In the genomic region with DNA sequence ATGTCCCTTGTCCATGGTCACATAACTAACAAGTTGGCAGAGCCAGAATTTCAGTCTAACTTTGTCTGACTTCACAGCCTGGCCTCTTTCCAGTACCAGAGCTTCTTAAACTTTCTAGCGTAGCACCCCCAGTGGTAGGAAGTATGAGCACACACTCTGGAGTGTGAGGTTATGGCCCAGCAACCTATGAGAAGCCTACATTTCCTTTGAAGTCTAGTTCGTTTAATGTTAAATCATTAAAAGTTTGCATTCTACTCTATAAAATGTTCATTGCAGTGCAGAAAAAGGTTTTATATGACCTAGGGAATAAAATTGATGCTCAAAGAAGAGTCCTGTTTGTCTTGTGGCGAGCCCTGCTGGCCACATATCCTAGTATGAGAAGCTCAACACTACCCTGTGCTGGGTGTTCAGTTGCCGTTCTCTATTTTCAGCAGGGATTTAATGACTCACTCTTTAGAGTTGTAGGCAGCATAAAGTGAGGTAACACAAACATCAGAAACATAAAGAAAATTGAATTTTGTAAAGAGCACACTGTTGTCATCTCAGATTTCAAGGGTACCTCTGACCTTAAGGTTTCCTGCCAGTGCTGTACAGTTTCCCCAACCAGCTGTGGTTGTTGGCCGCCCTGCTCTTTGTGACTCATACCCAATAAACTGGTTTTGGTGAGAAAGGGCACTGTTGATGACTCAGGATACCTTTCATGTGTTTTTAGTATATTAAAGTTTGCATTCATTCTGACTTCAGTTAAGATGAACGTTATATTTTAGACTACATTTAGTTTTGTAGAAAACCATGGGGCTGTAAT, we compare ENCODE assay signal across 8 cellular contexts. TPM values are rescaled to one million over a fixed set of nuclear protein-coding genes. Genes with fewer than 3 reads are reported as not detected.
DNase-seq lines count a peak whose midpoint lies in the region; ATAC-seq, FAIRE-seq and TF ChIP-seq lines count a peak whose summit lies in the region.

No MANE protein-coding gene starts in this region.

- peaks cover 33% of the 10 kb centered on the region for H3K4me1 Mint-ChIP-seq in activated CD4-positive, alpha-beta memory T cell treated with anti-CD3 and anti-CD28 coated beads, Interleukin-2, amount 10 ng/mL, durations not matched to agents 7 days and 5 days
- H3K4me1 Mint-ChIP-seq in naive B cell = no peaks in the 10 kb centered on the region

- H2BK120ac ChIP-seq in H1 (replicated peaks; ENCODE audit: low read depth, low read length) = no peak overlapping the region

- H3K4ac ChIP-seq in H1 (replicated peaks; ENCODE audit: insufficient read length, low read depth, low read length) = no peak overlapping the region

- H3K18ac ChIP-seq in H1 (ENCODE audit: extremely low read depth, low read length) = no peak overlapping the region

- no peaks in the 10 kb centered on the region for H3K4me1 ChIP-seq in H1 (replicated peaks in 1 of 4; ENCODE audit: control insufficient read depth in 3 of 4, insufficient read depth in 4 of 4, low read length in 3 of 4)

- TF ChIP-seq EP300 in H1 (IDR thresholded peaks at IDR 0.05; ENCODE audit: borderline replicate concordance in 1 of 2, low read depth in 2 of 2, low read length in 2 of 2) = no peak

- H3K36me3 Mint-ChIP-seq in activated CD4-positive, alpha-beta memory T cell treated with anti-CD3 and anti-CD28 coated beads, Interleukin-2, amount 10 ng/mL, durations not matched to agents 7 days and 5 days (ENCODE audit: low read depth) = peaks cover 49% of the 10 kb centered on the region
- peaks cover 25 to 35% of the 10 kb centered on the region in 2 donors for H3K36me3 Mint-ChIP-seq in naive B cell

- no peak overlapping the region for H3K23ac ChIP-seq in H1 (ENCODE audit: insufficient read length)

- H3K23me2 ChIP-seq in H1 (ENCODE audit: low read depth, low read length) = no peaks in the 10 kb centered on the region

- CTCF ChIA-PET in activated CD4-positive, alpha-beta memory T cell treated with anti-CD3 and anti-CD28 coated beads, Interleukin-2, amount 10 ng/mL, durations not matched to agents 7 days and 5 days (lab: Charles Lee) = interaction anchor here (0.6 to 3.1 kb wide), 14 partner anchors 11 to 156 kb away, joined by 3 to 87 read pairs (median 4); a partner anchor contains a TSS
- CTCF ChIA-PET in H1 (lab: Charles Lee; ENCODE audit: partially characterized antibody) = interaction anchor here (0.6 to 3.3 kb wide), 20 partner anchors 9 to 552 kb away, joined by 3 to 15 read pairs (median 4); a partner anchor contains a TSS

- H2AK5ac ChIP-seq in H1 (ENCODE audit: low read depth, low read length) = no peak overlapping the region

- no peak overlapping the region for H2BK15ac ChIP-seq in H1 (ENCODE audit: low read length)

- no peak overlapping the region for H3K14ac ChIP-seq in H1 (ENCODE audit: insufficient read length)

- H2BK5ac ChIP-seq in H1 (ENCODE audit: low read depth, low read length) = no peak overlapping the region

- no peaks in the 10 kb centered on the region for H3K9me3 Mint-ChIP-seq in activated CD4-positive, alpha-beta memory T cell treated with anti-CD3 and anti-CD28 coated beads, Interleukin-2, amount 10 ng/mL, durations not matched to agents 7 days and 5 days
- peaks cover 0 to 2% (median 0%) of the 10 kb centered on the region in 7 donors for H3K9me3 Mint-ChIP-seq in naive B cell

- H3K4me2 ChIP-seq in H1 (ENCODE audit: insufficient read depth in 1 of 2, low read depth in 2 of 2, low read length in 2 of 2) = no peak overlapping the region

- 83% methylated on average over 6 of the region's 6 CpGs; no CpG with 5 or more reads in 1 of the 2 experiments for WGBS in H1 (ENCODE audit: extremely low coverage in 1 of 2, insufficient coverage in 1 of 2, insufficient read length in 1 of 2, insufficient replicate concordance in 2 of 2, low coverage in 1 of 2, low lambda C conversion rate in 2 of 2, missing lambda C conversion rate in 1 of 2), 2 experiments

- H2BK12ac ChIP-seq in H1 (ENCODE audit: low read depth, low read length) = no peak overlapping the region

- no peak overlapping the region for H4K5ac ChIP-seq in H1 (ENCODE audit: insufficient read length, low read depth, low read length)

- peak; percentile 51 to 63 for TF ChIP-seq RAD21 in H1 (IDR thresholded peaks at IDR 0.05 in 1 of 2, conservative IDR thresholded peaks at IDR 0.05 in 1 of 2; ENCODE audit: low read depth in 2 of 2, low read length in 2 of 2)

- H3K27me3 Mint-ChIP-seq in activated CD4-positive, alpha-beta memory T cell treated with anti-CD3 and anti-CD28 coated beads, Interleukin-2, amount 10 ng/mL, durations not matched to agents 7 days and 5 days = no peaks in the 10 kb centered on the region
- no peaks in the 10 kb centered on the region for H3K27me3 Mint-ChIP-seq in naive B cell

- H3K79me1 ChIP-seq in H1 (ENCODE audit: low read depth, low read length) = no peaks in the 10 kb centered on the region

- no peaks in the 10 kb centered on the region for H3K9me3 ChIP-seq in H1 (ENCODE audit: insufficient read depth in 2 of 2, low read depth in 1 of 2, low read length in 1 of 2)

- H3K36me3 ChIP-seq in H1 (ENCODE audit: control insufficient read depth in 2 of 4, insufficient read depth in 4 of 4, low read length in 3 of 4) = peaks cover 10 to 65% (median 41%) of the 10 kb centered on the region in 4 experiments

- no peak overlapping the region for H2AFZ ChIP-seq in H1 (ENCODE audit: low read length)

- no peak overlapping the region for H4K91ac ChIP-seq in H1 (replicated peaks; ENCODE audit: insufficient read length, low read length)

- peak overlapping the region; percentile 98 for H3K27ac Mint-ChIP-seq in activated CD4-positive, alpha-beta memory T cell treated with anti-CD3 and anti-CD28 coated beads, Interleukin-2, amount 10 ng/mL, durations not matched to agents 7 days and 5 days
- no peak overlapping the region for H3K27ac Mint-ChIP-seq in naive B cell

- H3K79me2 ChIP-seq in H1 (ENCODE audit: control insufficient read depth in 1 of 2, insufficient read depth in 2 of 2, low read length in 2 of 2) = peaks cover 0 to 2% of the 10 kb centered on the region in 2 experiments; a peak in 1 of 4 replicates

- ATAC-seq in HG02798 (IDR thresholded peaks at IDR 0.05; ENCODE audit: poor library complexity, unreplicated experiment) (peak; percentile 93), naive B cell (ENCODE audit: low read depth in 2 of 2) (peak; percentile 73 to 79)
- ATAC-seq in stimulated activated naive CD8-positive, alpha-beta T cell treated with anti-CD3 and anti-CD28 coated beads, Interleukin-15, Interleukin-2, amounts not matched to agents 100 U/mL and 50 U/mL, for 24 hours = peak; percentile 95

- TF ChIP-seq POLR2A in H1 (IDR thresholded peaks at IDR 0.05; ENCODE audit: control extremely low read depth in 1 of 2, low read depth in 2 of 2, low read length in 2 of 2) = no peak

- FAIRE-seq in H1 (lab: Jason Lieb, UNC) = peak; percentile 42

- no peak overlapping the region for H3K9ac ChIP-seq in H1 (replicated peaks in 1 of 4; ENCODE audit: extremely low read depth in 1 of 4, low read depth in 3 of 4, low read length in 3 of 4)

- H3K27me3 ChIP-seq in H1 (replicated peaks in 1 of 4; ENCODE audit: control insufficient read depth in 3 of 4, extremely low read depth in 1 of 4, insufficient read depth in 3 of 4, low read length in 3 of 4) = no peaks in the 10 kb centered on the region

- peak; percentile 19 to 81 (median 51); a peak in 3 of 4 replicates for TF ChIP-seq CTCF in H1 (IDR thresholded peaks at IDR 0.05; ENCODE audit: control extremely low read depth in 1 of 3, insufficient read depth in 1 of 3, low read depth in 1 of 3, low read length in 3 of 3)

- peaks cover 0 to 6% of the 10 kb centered on the region in 2 experiments for H4K20me1 ChIP-seq in H1 (replicated peaks in 1 of 2; ENCODE audit: control insufficient read depth in 1 of 2, insufficient read depth in 2 of 2, low read length in 2 of 2)

- H3K4me3 ChIP-seq in H1 (ENCODE audit: extremely low read depth in 1 of 4, insufficient read depth in 2 of 4, low read depth in 3 of 4, low read length in 4 of 4) = no peak overlapping the region

- no peak overlapping the region for H3K56ac ChIP-seq in H1 (replicated peaks; ENCODE audit: insufficient read length, low read depth, low read length)

- H2BK20ac ChIP-seq in H1 (ENCODE audit: low read length) = no peak overlapping the region

- H3K27ac ChIP-seq in H1 (ENCODE audit: low read depth, low read length) = no peak overlapping the region

- POLR2A ChIA-PET in activated CD4-positive, alpha-beta memory T cell treated with anti-CD3 and anti-CD28 coated beads, Interleukin-2, amount 10 ng/mL, durations not matched to agents 7 days and 5 days (lab: Charles Lee) = interaction anchor here (0.6 to 2.3 kb wide), 8 partner anchors 9 to 146 kb away, joined by 3 to 73 read pairs (median 5); a partner anchor contains a TSS
- POLR2A ChIA-PET in H1 (lab: Charles Lee; ENCODE audit: partially characterized antibody) = interaction anchor here (0.9 to 1.8 kb wide), 3 partner anchors 9 to 14 kb away, joined by 3 to 10 read pairs (median 3); a partner anchor contains a TSS

- DNase-seq in SIG-M5 treated with dmso at 0.1 percent for 504 hours (lab: John Stamatoyannopoulos, UW; ENCODE audit: unreplicated experiment) (peak; percentile 74), SIG-M5 (lab: John Stamatoyannopoulos, UW) (no peak), NCI-H2196 (lab: John Stamatoyannopoulos, UW; ENCODE audit: unreplicated experiment) (peak; percentile 46), H1 (ENCODE audit: low read depth in 1 of 2, low spot score in 2 of 2) (peak in 1 of 2 experiments; percentile 50), naive B cell (peak; percentile 6)
- DNase-seq in activated CD4-positive, alpha-beta memory T cell treated with anti-CD3 and anti-CD28 coated beads, Interleukin-2, amount 10 ng/mL, durations not matched to agents 7 days and 5 days = peak; percentile 85
- DNase-seq in stimulated activated naive CD8-positive, alpha-beta T cell treated with anti-CD3 and anti-CD28 coated beads, Interleukin-15, Interleukin-2, amounts not matched to agents 100 U/mL and 50 U/mL, for 24 hours = peak; percentile 63

- peak overlapping the region; percentile 22 for H3K4me3 Mint-ChIP-seq in activated CD4-positive, alpha-beta memory T cell treated with anti-CD3 and anti-CD28 coated beads, Interleukin-2, amount 10 ng/mL, durations not matched to agents 7 days and 5 days
- H3K4me3 Mint-ChIP-seq in naive B cell = no peak overlapping the region

- H4K8ac ChIP-seq in H1 (ENCODE audit: extremely low read depth, insufficient read depth, low read length) = no peak overlapping the region

RNA-seq across cellular contexts. Expression of a gene that starts 14.3 kb away (rescaled TPM):
- total RNA-seq in activated CD4-positive, alpha-beta memory T cell treated with anti-CD3 and anti-CD28 coated beads, Interleukin-2, amount 10 ng/mL, durations not matched to agents 7 days and 5 days = 10 to 100 TPM; 34.9 to 36.2 TPM
- total RNA-seq in H1 (2021; fragmentation: NEBNext Ultra II Directional; extraction: Animal tissue kit (Norgen Biotek cat#: 25700)) = 71.4 and 71.7 TPM in 2 replicates
- polyA plus RNA-seq in H1 (2011; rRNA removed) = 60.6 and 86.6 TPM in 2 replicates
- 55.4 TPM for polyA plus RNA-seq in H1 (2011; cell fraction: cytosol; rRNA removed)
- polyA plus RNA-seq in H1 (2011; cell fraction: nucleus; rRNA removed) = 35.4 TPM
- polyA plus RNA-seq in H1 (2012, experiment 1 of 2) = 49.7 to 72.0 TPM (median 59.3 TPM) in 4 replicates
- polyA plus RNA-seq in H1 (2012, experiment 2 of 2) = 22.6 TPM
- polyA plus RNA-seq in H1 (2013, experiment 1 of 2) = 51.5 TPM
- polyA plus RNA-seq in H1 (2013, experiment 2 of 2) = 50.1 TPM
- 53.6 and 101 TPM in 2 replicates for polyA minus RNA-seq in H1 (2011; rRNA and poly(A)+ RNA removed)
- 36.5 TPM for polyA minus RNA-seq in H1 (2011; cell fraction: cytosol; rRNA and poly(A)+ RNA removed)
- 46.2 TPM for polyA minus RNA-seq in H1 (2011; cell fraction: nucleus; rRNA and poly(A)+ RNA removed)
- polyA plus RNA-seq in naive B cell (ENCODE audit: low read depth in 6 of 6) = 10 to 100 TPM; 27.3 to 42.1 (median 35.4) TPM
